Comparison of ENCODE assay signal across 14 cellular contexts in genomic region chr12:26091837-26092236, GRCh38. TPM values are rescaled to one million over a fixed set of nuclear protein-coding genes. Genes with fewer than 3 reads are reported as not detected.
DNase-seq lines count a peak whose midpoint lies in the region; ATAC-seq and TF ChIP-seq lines count a peak whose summit lies in the region.
"Had no signal": no experiment of that assay in that cellular context is flagged by ENCODE, and none has a peak within 500 bp of the region (broad histone marks: within the 10 kb centered on the region; RNA-seq: fewer than 3 reads in every experiment).

No MANE protein-coding gene starts in this region.

- H3K4me1 Mint-ChIP-seq in brain: peaks cover 17% of the 10 kb centered on the region
- H3K4me1 Mint-ChIP-seq: activated naive CD4-positive, alpha-beta T cell treated with anti-CD3 and anti-CD28 coated beads, Interleukin-2, amount 50 U/mL, for 24 hours had no signal

- no peaks in the 10 kb centered on the region for H3K9me3 Mint-ChIP-seq in brain
- H3K9me3 Mint-ChIP-seq: activated naive CD4-positive, alpha-beta T cell treated with anti-CD3 and anti-CD28 coated beads, Interleukin-2, amount 50 U/mL, for 24 hours had no signal

- no TSS peak for BruUV-seq in A673 (replicated peaks; lab: Mats Ljungman, UMichigan)

- H3K36me3 Mint-ChIP-seq in brain: no peaks in the 10 kb centered on the region
- H3K36me3 Mint-ChIP-seq: activated naive CD4-positive, alpha-beta T cell treated with anti-CD3 and anti-CD28 coated beads, Interleukin-2, amount 50 U/mL, for 24 hours had no signal

- no peak overlapping the region for H3K27ac Mint-ChIP-seq in brain
- H3K27ac Mint-ChIP-seq: activated naive CD4-positive, alpha-beta T cell treated with anti-CD3 and anti-CD28 coated beads, Interleukin-2, amount 50 U/mL, for 24 hours had no signal

- CTCF ChIA-PET in A673 (lab: Charles Lee): interaction anchor here (0.7 kb wide), 1 partner anchor 560 kb away, joined by 6 read pairs; no protein-coding TSS in a partner anchor

- peak; percentile 13 for DNase-seq in A673 (ENCODE audit: low spot score)
- DNase-seq in H7: peak; percentile 12
- DNase-seq in iPS-NIHi7 (ENCODE audit: extremely low spot score): peak; percentile 48
- no peak for DNase-seq in NCI-H2227 (lab: John Stamatoyannopoulos, UW; ENCODE audit: unreplicated experiment)
- no peak for DNase-seq in activated T-cell treated with anti-CD3 and anti-CD28 coated beads, Interleukin-2, amount 50 U/mL, for 1 hour
- DNase-seq in NCI-H1930 (lab: John Stamatoyannopoulos, UW): no peak
- DNase-seq: cortex of kidney, lower lobe of right lung, OCI-M1, T-helper 9 cell had no signal

- no peaks in the 10 kb centered on the region for H3K9me3 ChIP-seq in A673 (ENCODE audit: low read depth, low read length, poor library complexity, severe bottlenecking)
- H3K9me3 ChIP-seq: lower lobe of right lung, ovary had no signal

- H3K27me3 Mint-ChIP-seq in brain: no peaks in the 10 kb centered on the region
- H3K27me3 Mint-ChIP-seq: activated naive CD4-positive, alpha-beta T cell treated with anti-CD3 and anti-CD28 coated beads, Interleukin-2, amount 50 U/mL, for 24 hours had no signal

- no peaks in the 10 kb centered on the region for H3K27me3 ChIP-seq in A673 (replicated peaks; ENCODE audit: insufficient read depth, low read depth, low read length, poor library complexity)
- H3K27me3 ChIP-seq in H7 (ENCODE audit: control insufficient read depth, insufficient read depth, low read length): no peaks in the 10 kb centered on the region
- H3K27me3 ChIP-seq: ovary had no signal

- H3K27ac ChIP-seq in A673 (ENCODE audit: low read depth, low read length, poor library complexity, severe bottlenecking): no peak overlapping the region
- H3K27ac ChIP-seq: lower lobe of right lung, ovary had no signal

- intact Hi-C loops in A673 (cut with micrococcal nuclease; ENCODE audit: unreplicated experiment): no loop called here

- no peak overlapping the region for H3K4me3 Mint-ChIP-seq in brain
- H3K4me3 Mint-ChIP-seq: activated naive CD4-positive, alpha-beta T cell treated with anti-CD3 and anti-CD28 coated beads, Interleukin-2, amount 50 U/mL, for 24 hours had no signal

- H3K4me3 ChIP-seq in A673 (ENCODE audit: low read depth, low read length, poor library complexity, severe bottlenecking) (no peak overlapping the region), H7 (ENCODE audit: insufficient read depth, low read depth, low read length) (no peak overlapping the region)
- H3K4me3 ChIP-seq: lower lobe of right lung, ovary had no signal

- H3K4me1 ChIP-seq in A673 (ENCODE audit: insufficient read depth, low read length, poor library complexity, severe bottlenecking): no peaks in the 10 kb centered on the region
- H3K4me1 ChIP-seq: lower lobe of right lung had no signal

- H3K36me3 ChIP-seq in A673 (ENCODE audit: insufficient read depth, low read length, poor library complexity, severe bottlenecking): no peaks in the 10 kb centered on the region
- H3K36me3 ChIP-seq in H7 (replicated peaks; ENCODE audit: control insufficient read depth, insufficient read depth, low read length): no peaks in the 10 kb centered on the region
- H3K36me3 ChIP-seq: lower lobe of right lung, ovary had no signal

- TF ChIP-seq CTCF in A673 (conservative IDR thresholded peaks at IDR 0.05; ENCODE audit: low read depth, low read length): peak; percentile 32; the same call in 1 of the 2 replicates
- peak; percentile 48 to 67 for TF ChIP-seq CTCF in brain (conservative IDR thresholded peaks at IDR 0.05)

- POLR2A ChIA-PET in A673 (lab: Charles Lee; ENCODE audit: low non-redundant PET): no interaction called here

- no peak for ATAC-seq in GM19351 (IDR thresholded peaks at IDR 0.05; ENCODE audit: unreplicated experiment)

RNA-seq across cellular contexts. Expression of gene BHLHE41, which starts 33.0 kb away (rescaled TPM):
- 4.3 and 4.8 TPM in 2 replicates for total RNA-seq in A673 (2021)
- 0.14 and 0.33 TPM in 2 replicates for total RNA-seq in H7 (2014; rRNA removed; shearing (Covaris generic))
- polyA plus RNA-seq in brain (ENCODE audit: insufficient read depth, low read depth, low replicate concordance): 24.7 TPM

Comparison
In these comparisons a context has a peak if more than half of its experiments do, and no peak if none do; other contexts are left out.
1. DNase-seq: peak in A673 (single experiment), H7 (single experiment) and iPS-NIHi7 (single experiment); none in NCI-H2227 (single experiment), activated T-cell treated with anti-CD3 and anti-CD28 coated beads, Interleukin-2, amount 50 U/mL, for 1 hour (single experiment) and NCI-H1930 (0 of 2).